In genomic region chr1:38915352-38915948, GRCh38 we compare ENCODE assay signal across 23 cellular contexts. TPM values are rescaled to one million over a fixed set of nuclear protein-coding genes. Genes with fewer than 3 reads are reported as not detected.
DNase-seq lines count a peak whose midpoint lies in the region; ATAC-seq and TF ChIP-seq lines count a peak whose summit lies in the region.
"Had no signal": no experiment of that assay in that cellular context is flagged by ENCODE, and none has a peak within 500 bp of the region (broad histone marks: within the 10 kb centered on the region; RNA-seq: fewer than 3 reads in every experiment).

No MANE protein-coding gene starts in this region.

- peak; percentile 42 for DNase-seq in activated CD4-positive, alpha-beta memory T cell treated with anti-CD3 and anti-CD28 coated beads for 36 hours
- no peak for DNase-seq in activated CD4-positive, alpha-beta memory T cell treated with anti-CD3 and anti-CD28 coated beads, Interleukin-2, amount 10 ng/mL, durations not matched to agents 7 days and 5 days
- peak; percentile 27 for DNase-seq in H4 (ENCODE audit: low spot score)
- peak; percentile 8 to 20 for DNase-seq in activated T-cell treated with anti-CD3 and anti-CD28 coated beads, Interleukin-2, amount 50 U/mL, for 72 hours
- DNase-seq in stimulated activated CD4-positive, alpha-beta T cell treated with anti-CD3 and anti-CD28 coated beads, Interleukin-4, amount 100 ng/mL, for 24 hours = peak; percentile 24
- DNase-seq in A673 (ENCODE audit: low spot score) = no peak
- DNase-seq in NCI-H1694 (lab: John Stamatoyannopoulos, UW) = no peak
- no peak for DNase-seq in SKM-1 treated with dmso at 0.1 percent for 144 hours (lab: John Stamatoyannopoulos, UW; ENCODE audit: unreplicated experiment)
- DNase-seq: DND-41; foreskin melanocyte; GOT3; naive thymus-derived CD4-positive, alpha-beta T cell; ovary; Peyer's patch had no signal

- no peak overlapping the region for H3K27ac Mint-ChIP-seq in activated CD4-positive, alpha-beta memory T cell treated with anti-CD3 and anti-CD28 coated beads for 36 hours
- H3K27ac Mint-ChIP-seq in activated CD4-positive, alpha-beta memory T cell treated with anti-CD3 and anti-CD28 coated beads, Interleukin-2, amount 10 ng/mL, durations not matched to agents 7 days and 5 days = no peak overlapping the region
- H3K27ac Mint-ChIP-seq in activated T-cell treated with anti-CD3 and anti-CD28 coated beads, Interleukin-2, amount 50 U/mL, for 72 hours = no peak overlapping the region
- H3K27ac Mint-ChIP-seq: activated naive CD4-positive, alpha-beta T cell treated with anti-CD3 and anti-CD28 coated beads, Interleukin-2, amount 50 U/mL, for 72 hours; brain; dendritic cell treated with granulocyte-macrophage colony-stimulating factor and Interleukin-4, amounts not matched to agents 40 ng/mL and 50 ng/mL, for 4 days; naive thymus-derived CD4-positive, alpha-beta T cell had no signal

- no peak overlapping the region for H3K27ac ChIP-seq in A673 (ENCODE audit: low read depth, low read length, poor library complexity, severe bottlenecking)
- H3K27ac ChIP-seq: A549, C4-2B, ovary, Peyer's patch, SK-N-MC had no signal

- no peaks in the 10 kb centered on the region for H3K27me3 Mint-ChIP-seq in activated CD4-positive, alpha-beta memory T cell treated with anti-CD3 and anti-CD28 coated beads for 36 hours
- H3K27me3 Mint-ChIP-seq in activated CD4-positive, alpha-beta memory T cell treated with anti-CD3 and anti-CD28 coated beads, Interleukin-2, amount 10 ng/mL, durations not matched to agents 7 days and 5 days = no peaks in the 10 kb centered on the region
- H3K27me3 Mint-ChIP-seq in activated T-cell treated with anti-CD3 and anti-CD28 coated beads, Interleukin-2, amount 50 U/mL, for 72 hours (ENCODE audit: low read depth) = no peaks in the 10 kb centered on the region
- H3K27me3 Mint-ChIP-seq: brain; dendritic cell treated with granulocyte-macrophage colony-stimulating factor and Interleukin-4, amounts not matched to agents 40 ng/mL and 50 ng/mL, for 4 days; naive thymus-derived CD4-positive, alpha-beta T cell had no signal

- H3K27me3 ChIP-seq in A673 (replicated peaks; ENCODE audit: insufficient read depth, low read depth, low read length, poor library complexity) = no peaks in the 10 kb centered on the region
- H3K27me3 ChIP-seq: ovary, Peyer's patch had no signal

- H3K9me3 Mint-ChIP-seq in activated CD4-positive, alpha-beta memory T cell treated with anti-CD3 and anti-CD28 coated beads for 36 hours = no peaks in the 10 kb centered on the region
- no peaks in the 10 kb centered on the region for H3K9me3 Mint-ChIP-seq in activated CD4-positive, alpha-beta memory T cell treated with anti-CD3 and anti-CD28 coated beads, Interleukin-2, amount 10 ng/mL, durations not matched to agents 7 days and 5 days
- no peaks in the 10 kb centered on the region for H3K9me3 Mint-ChIP-seq in activated T-cell treated with anti-CD3 and anti-CD28 coated beads, Interleukin-2, amount 50 U/mL, for 72 hours
- H3K9me3 Mint-ChIP-seq: activated naive CD4-positive, alpha-beta T cell treated with anti-CD3 and anti-CD28 coated beads, Interleukin-2, amount 50 U/mL, for 72 hours; brain; dendritic cell treated with granulocyte-macrophage colony-stimulating factor and Interleukin-4, amounts not matched to agents 40 ng/mL and 50 ng/mL, for 4 days had no signal

- no TSS peak for BruUV-seq in A673 (replicated peaks; lab: Mats Ljungman, UMichigan)

- TF ChIP-seq CTCF in A673 (conservative IDR thresholded peaks at IDR 0.05; ENCODE audit: low read depth, low read length) = no peak

- no peaks in the 10 kb centered on the region for H3K36me3 ChIP-seq in A673 (ENCODE audit: insufficient read depth, low read length, poor library complexity, severe bottlenecking)
- H3K36me3 ChIP-seq: ovary, Peyer's patch had no signal

- no peak overlapping the region for H3K4me3 ChIP-seq in A673 (ENCODE audit: low read depth, low read length, poor library complexity, severe bottlenecking)
- H3K4me3 ChIP-seq: A549, ovary, Peyer's patch, SK-N-MC had no signal

- no peaks in the 10 kb centered on the region for H3K9me3 ChIP-seq in A673 (ENCODE audit: low read depth, low read length, poor library complexity, severe bottlenecking)
- H3K9me3 ChIP-seq: A549, ovary, Peyer's patch had no signal

- H3K4me1 ChIP-seq in A673 (ENCODE audit: insufficient read depth, low read length, poor library complexity, severe bottlenecking) = no peaks in the 10 kb centered on the region
- H3K4me1 ChIP-seq: A549, Peyer's patch had no signal

- CTCF ChIA-PET in activated CD4-positive, alpha-beta memory T cell treated with anti-CD3 and anti-CD28 coated beads for 36 hours (lab: Charles Lee) = no interaction called here
- CTCF ChIA-PET in activated CD4-positive, alpha-beta memory T cell treated with anti-CD3 and anti-CD28 coated beads, Interleukin-2, amount 10 ng/mL, durations not matched to agents 7 days and 5 days (lab: Charles Lee) = no interaction called here
- CTCF ChIA-PET in A673 (lab: Charles Lee) = no interaction called here

- intact Hi-C loops in activated CD4-positive, alpha-beta memory T cell treated with anti-CD3 and anti-CD28 coated beads for 36 hours (cut with micrococcal nuclease) = no loop called here
- intact Hi-C loops in A673 (cut with micrococcal nuclease; ENCODE audit: unreplicated experiment) = no loop called here

- H3K4me3 Mint-ChIP-seq in activated CD4-positive, alpha-beta memory T cell treated with anti-CD3 and anti-CD28 coated beads for 36 hours = no peak overlapping the region
- no peak overlapping the region for H3K4me3 Mint-ChIP-seq in activated CD4-positive, alpha-beta memory T cell treated with anti-CD3 and anti-CD28 coated beads, Interleukin-2, amount 10 ng/mL, durations not matched to agents 7 days and 5 days
- no peak overlapping the region for H3K4me3 Mint-ChIP-seq in activated T-cell treated with anti-CD3 and anti-CD28 coated beads, Interleukin-2, amount 50 U/mL, for 72 hours
- H3K4me3 Mint-ChIP-seq: brain; dendritic cell treated with granulocyte-macrophage colony-stimulating factor and Interleukin-4, amounts not matched to agents 40 ng/mL and 50 ng/mL, for 4 days; naive thymus-derived CD4-positive, alpha-beta T cell had no signal

- H3K36me3 Mint-ChIP-seq in activated CD4-positive, alpha-beta memory T cell treated with anti-CD3 and anti-CD28 coated beads for 36 hours = no peaks in the 10 kb centered on the region
- H3K36me3 Mint-ChIP-seq in activated CD4-positive, alpha-beta memory T cell treated with anti-CD3 and anti-CD28 coated beads, Interleukin-2, amount 10 ng/mL, durations not matched to agents 7 days and 5 days (ENCODE audit: low read depth) = no peaks in the 10 kb centered on the region
- H3K36me3 Mint-ChIP-seq in activated T-cell treated with anti-CD3 and anti-CD28 coated beads, Interleukin-2, amount 50 U/mL, for 72 hours (ENCODE audit: insufficient read depth in 2 of 2) = no peaks in the 10 kb centered on the region
- H3K36me3 Mint-ChIP-seq: activated naive CD4-positive, alpha-beta T cell treated with anti-CD3 and anti-CD28 coated beads, Interleukin-2, amount 50 U/mL, for 72 hours had no signal

- POLR2A ChIA-PET in activated CD4-positive, alpha-beta memory T cell treated with anti-CD3 and anti-CD28 coated beads for 36 hours (lab: Charles Lee) = no interaction called here
- POLR2A ChIA-PET in activated CD4-positive, alpha-beta memory T cell treated with anti-CD3 and anti-CD28 coated beads, Interleukin-2, amount 10 ng/mL, durations not matched to agents 7 days and 5 days (lab: Charles Lee) = no interaction called here
- POLR2A ChIA-PET in A673 (lab: Charles Lee; ENCODE audit: low non-redundant PET) = no interaction called here

- peaks cover 10% of the 10 kb centered on the region for H3K4me1 Mint-ChIP-seq in activated CD4-positive, alpha-beta memory T cell treated with anti-CD3 and anti-CD28 coated beads for 36 hours (ENCODE audit: low read depth)
- peaks cover 6% of the 10 kb centered on the region for H3K4me1 Mint-ChIP-seq in activated CD4-positive, alpha-beta memory T cell treated with anti-CD3 and anti-CD28 coated beads, Interleukin-2, amount 10 ng/mL, durations not matched to agents 7 days and 5 days
- H3K4me1 Mint-ChIP-seq in activated T-cell treated with anti-CD3 and anti-CD28 coated beads, Interleukin-2, amount 50 U/mL, for 72 hours (ENCODE audit: low read depth) = peaks cover 13% of the 10 kb centered on the region
- H3K4me1 Mint-ChIP-seq: brain had no signal

- peak; percentile 72 to 80 for ATAC-seq in activated T-cell treated with anti-CD3 and anti-CD28 coated beads, Interleukin-2, amount 50 U/mL, for 72 hours (replicated peaks in 1 of 2)
- ATAC-seq: A549; naive thymus-derived CD4-positive, alpha-beta T cell; sciatic nerve had no signal

RNA-seq across cellular contexts. Expression of gene RHBDL2, which starts 26.2 kb away (rescaled TPM):
- total RNA-seq in activated CD4-positive, alpha-beta memory T cell treated with anti-CD3 and anti-CD28 coated beads for 36 hours = not detected
- not detected for total RNA-seq in activated CD4-positive, alpha-beta memory T cell treated with anti-CD3 and anti-CD28 coated beads, Interleukin-2, amount 10 ng/mL, durations not matched to agents 7 days and 5 days
- not detected in 2 replicates for total RNA-seq in H4 (2014; rRNA removed; shearing (Covaris generic))
- total RNA-seq in activated T-cell treated with anti-CD3 and anti-CD28 coated beads, Interleukin-2, amount 50 U/mL, for 72 hours = not detected
- total RNA-seq in A673 (2021) = not detected in 2 replicates
- total RNA-seq: activated naive CD4-positive, alpha-beta T cell treated with anti-CD3 and anti-CD28 coated beads, Interleukin-2, amount 50 U/mL, for 72 hours; kidney epithelial cell; naive thymus-derived CD4-positive, alpha-beta T cell had no signal

RNA-seq across cellular contexts. Expression of gene GJA9, which starts 34.1 kb away (rescaled TPM):
- total RNA-seq in activated CD4-positive, alpha-beta memory T cell treated with anti-CD3 and anti-CD28 coated beads for 36 hours = not detected
- not detected for total RNA-seq in activated CD4-positive, alpha-beta memory T cell treated with anti-CD3 and anti-CD28 coated beads, Interleukin-2, amount 10 ng/mL, durations not matched to agents 7 days and 5 days
- not detected in 2 replicates for total RNA-seq in H4 (2014; rRNA removed; shearing (Covaris generic))
- not detected for total RNA-seq in activated T-cell treated with anti-CD3 and anti-CD28 coated beads, Interleukin-2, amount 50 U/mL, for 72 hours
- not detected in 2 replicates for total RNA-seq in A673 (2021)
- total RNA-seq: activated naive CD4-positive, alpha-beta T cell treated with anti-CD3 and anti-CD28 coated beads, Interleukin-2, amount 50 U/mL, for 72 hours; kidney epithelial cell; MCF 10A; naive thymus-derived CD4-positive, alpha-beta T cell; ovary; Peyer's patch; sciatic nerve had no signal

RNA-seq across cellular contexts. Expression of gene MYCBP, which starts 42.3 kb away (rescaled TPM):
- total RNA-seq in activated CD4-positive, alpha-beta memory T cell treated with anti-CD3 and anti-CD28 coated beads for 36 hours = 10 to 100 TPM; 70.6 to 76.5 TPM
- 10 to 100 TPM; 55.3 to 60.7 TPM for total RNA-seq in activated CD4-positive, alpha-beta memory T cell treated with anti-CD3 and anti-CD28 coated beads, Interleukin-2, amount 10 ng/mL, durations not matched to agents 7 days and 5 days
- total RNA-seq in H4 (2014; rRNA removed; shearing (Covaris generic)) = 40.4 and 53.0 TPM in 2 replicates
- total RNA-seq in activated T-cell treated with anti-CD3 and anti-CD28 coated beads, Interleukin-2, amount 50 U/mL, for 72 hours = 10 to 100 TPM; 22.0 to 29.8 TPM
- 25.1 and 31.6 TPM in 2 replicates for total RNA-seq in A673 (2021)

RNA-seq across cellular contexts. Expression of gene RRAGC, which starts 55.9 kb away (rescaled TPM):
- 10 to 100 TPM; 27.6 to 29.7 TPM for total RNA-seq in activated CD4-positive, alpha-beta memory T cell treated with anti-CD3 and anti-CD28 coated beads for 36 hours
- total RNA-seq in activated CD4-positive, alpha-beta memory T cell treated with anti-CD3 and anti-CD28 coated beads, Interleukin-2, amount 10 ng/mL, durations not matched to agents 7 days and 5 days = 10 to 100 TPM; 20.6 to 21.0 TPM
- total RNA-seq in H4 (2014; rRNA removed; shearing (Covaris generic)) = 13.0 and 17.3 TPM in 2 replicates
- 10 to 100 TPM; 22.1 to 27.4 TPM for total RNA-seq in activated T-cell treated with anti-CD3 and anti-CD28 coated beads, Interleukin-2, amount 50 U/mL, for 72 hours
- 19.9 and 26.0 TPM in 2 replicates for total RNA-seq in A673 (2021)

Comparison
In these comparisons a context has a peak if more than half of its experiments do, and no peak if none do; other contexts are left out.
1. DNase-seq: peak in activated CD4-positive, alpha-beta memory T cell treated with anti-CD3 and anti-CD28 coated beads for 36 hours (single experiment), H4 (single experiment), activated T-cell treated with anti-CD3 and anti-CD28 coated beads, Interleukin-2, amount 50 U/mL, for 72 hours (2 of 2) and stimulated activated CD4-positive, alpha-beta T cell treated with anti-CD3 and anti-CD28 coated beads, Interleukin-4, amount 100 ng/mL, for 24 hours (single experiment); none in activated CD4-positive, alpha-beta memory T cell treated with anti-CD3 and anti-CD28 coated beads, Interleukin-2, amount 10 ng/mL, durations not matched to agents 7 days and 5 days (single experiment), A673 (single experiment), NCI-H1694 (single experiment) and SKM-1 treated with dmso at 0.1 percent for 144 hours (single experiment).